ENCODE assay signal across 8 cellular contexts in the genomic region with DNA sequence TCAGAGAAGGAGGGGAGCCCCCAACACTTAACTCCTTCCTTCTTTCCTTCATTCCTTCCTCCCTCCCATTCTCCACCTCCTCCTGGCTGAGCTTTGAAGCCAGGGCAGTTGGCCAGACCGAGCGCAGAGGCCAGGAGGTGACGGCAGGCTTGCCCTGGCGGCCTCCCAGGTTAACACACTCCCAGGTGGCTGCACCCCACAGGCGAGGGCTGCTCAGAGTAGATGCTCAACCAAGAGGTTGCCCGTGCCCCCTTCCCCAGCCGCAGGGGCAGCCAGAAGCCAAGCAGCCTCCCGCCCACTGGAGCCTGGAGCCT. TPM values are rescaled to one million over a fixed set of nuclear protein-coding genes. Genes with fewer than 3 reads are reported as not detected.
DNase-seq lines count a peak whose midpoint lies in the region; ATAC-seq and TF ChIP-seq lines count a peak whose summit lies in the region.

No MANE protein-coding gene starts in this region.

- H3K27me3 Mint-ChIP-seq in effector memory CD8-positive, alpha-beta T cell, result no peaks in the 10 kb centered on the region
- H3K27me3 Mint-ChIP-seq in neural progenitor cell (ENCODE audit: insufficient read depth, low read depth), result peaks cover 2% of the 10 kb centered on the region

- H3K9ac ChIP-seq in BLaER1 treated with 17β-estradiol and CSF1 and Interleukin-3, amounts not matched to agents 10 nM and 100 nM, result peak overlapping the region; percentile 63 to 83 (median 75); a peak in 21 of 22 replicates
- H3K9ac ChIP-seq in neural progenitor cell, result no peak overlapping the region

- H3K27me3 ChIP-seq in BLaER1 treated with 17β-estradiol and CSF1 and Interleukin-3, amounts not matched to agents 10 nM and 100 nM, result no peaks in the 10 kb centered on the region
- H3K27me3 ChIP-seq in neural progenitor cell, result peaks cover 21% of the 10 kb centered on the region

- peak overlapping the region; percentile 54 to 94 (median 88); a peak in 21 of 22 replicates for H3K27ac ChIP-seq in BLaER1 treated with 17β-estradiol and CSF1 and Interleukin-3, amounts not matched to agents 10 nM and 100 nM
- H3K27ac ChIP-seq in neural progenitor cell, result no peak overlapping the region

- no peak overlapping the region for H2AFZ ChIP-seq in neural progenitor cell (replicated peaks)

- peaks cover 16 to 20% of the 10 kb centered on the region in 2 donors for H3K4me1 Mint-ChIP-seq in effector memory CD8-positive, alpha-beta T cell (ENCODE audit: low read depth in 2 of 2)
- H3K4me1 Mint-ChIP-seq in neural progenitor cell, result peaks cover 29% of the 10 kb centered on the region

- peak overlapping the region; percentile 83 to 85 for H3K4me3 Mint-ChIP-seq in effector memory CD8-positive, alpha-beta T cell
- peak overlapping the region; percentile 57 for H3K4me3 Mint-ChIP-seq in neural progenitor cell

- no peak for TF ChIP-seq CTCF in neural progenitor cell (IDR thresholded peaks at IDR 0.05)

- H3F3A ChIP-seq in neural progenitor cell (ENCODE audit: low read depth), result peaks cover 27% of the 10 kb centered on the region

- H3K4me2 ChIP-seq in BLaER1 treated with 17β-estradiol and CSF1 and Interleukin-3, amounts not matched to agents 10 nM and 100 nM, result peak overlapping the region; percentile 83 to 98 (median 94)
- peak overlapping the region; percentile 72 for H3K4me2 ChIP-seq in neural progenitor cell

- H3K9me3 Mint-ChIP-seq in effector memory CD8-positive, alpha-beta T cell, result no peaks in the 10 kb centered on the region
- no peaks in the 10 kb centered on the region for H3K9me3 Mint-ChIP-seq in neural progenitor cell

- peaks cover 56 to 78% (median 66%) of the 10 kb centered on the region in 10 experiments for H3K4me1 ChIP-seq in BLaER1 treated with 17β-estradiol and CSF1 and Interleukin-3, amounts not matched to agents 10 nM and 100 nM
- peaks cover 18% of the 10 kb centered on the region for H3K4me1 ChIP-seq in neural progenitor cell

- no peaks in the 10 kb centered on the region for H3K9me3 ChIP-seq in BLaER1 treated with 17β-estradiol and CSF1 and Interleukin-3, amounts not matched to agents 10 nM and 100 nM (replicated peaks in 1 of 11)
- no peaks in the 10 kb centered on the region for H3K9me3 ChIP-seq in neural progenitor cell (ENCODE audit: low read depth)

- peak overlapping the region; percentile 18 to 69 (median 52); a peak in 17 of 20 replicates for H3K4me3 ChIP-seq in BLaER1 treated with 17β-estradiol and CSF1 and Interleukin-3, amounts not matched to agents 10 nM and 100 nM
- H3K4me3 ChIP-seq in neural progenitor cell, result no peak overlapping the region

- H3K36me3 ChIP-seq in BLaER1 treated with 17β-estradiol and CSF1 and Interleukin-3, amounts not matched to agents 10 nM and 100 nM, result peaks cover 0 to 11% (median 0%) of the 10 kb centered on the region in 11 experiments; a peak in 3 of 22 replicates
- H3K36me3 ChIP-seq in neural progenitor cell, result no peaks in the 10 kb centered on the region

- peaks cover 0 to 30% (median 0%) of the 10 kb centered on the region in 11 experiments; a peak in 4 of 22 replicates for H4K20me1 ChIP-seq in BLaER1 treated with 17β-estradiol and CSF1 and Interleukin-3, amounts not matched to agents 10 nM and 100 nM
- H4K20me1 ChIP-seq in neural progenitor cell (ENCODE audit: low read depth), result no peaks in the 10 kb centered on the region

- peaks cover 9% of the 10 kb centered on the region for H3K36me3 Mint-ChIP-seq in effector memory CD8-positive, alpha-beta T cell (ENCODE audit: insufficient read depth)
- no peaks in the 10 kb centered on the region for H3K36me3 Mint-ChIP-seq in neural progenitor cell

- no peaks in the 10 kb centered on the region for H3K79me2 ChIP-seq in neural progenitor cell (ENCODE audit: low read depth)

- peak; percentile 14 for DNase-seq in NCI-H774 (lab: John Stamatoyannopoulos, UW)
- no peak for DNase-seq in effector memory CD8-positive, alpha-beta T cell
- DNase-seq in neural progenitor cell (ENCODE audit: low spot score), result no peak
- DNase-seq in HuH-7 (ENCODE audit: low spot score), result no peak
- DNase-seq in NCI-H345 treated with DMSO at 0.1 percent for 48 hours (lab: John Stamatoyannopoulos, UW; ENCODE audit: unreplicated experiment), result no peak
- DNase-seq in NCI-H1092 treated with DMSO at 0.1 percent for 48 hours (lab: John Stamatoyannopoulos, UW), result no peak

- H3K27ac Mint-ChIP-seq in effector memory CD8-positive, alpha-beta T cell, result peak overlapping the region; percentile 74 to 77
- no peak overlapping the region for H3K27ac Mint-ChIP-seq in neural progenitor cell

- no peak for ATAC-seq in effector memory CD8-positive, alpha-beta T cell (replicated peaks)
- ATAC-seq in GM21360 (IDR thresholded peaks at IDR 0.05; ENCODE audit: unreplicated experiment), result no peak

RNA-seq across cellular contexts. Expression of gene CDKN1C, which starts 6.3 kb away (rescaled TPM):
- 47.8 and 49.3 TPM in 2 replicates for total RNA-seq in neural progenitor cell (ENCODE audit: low replicate concordance)

RNA-seq across cellular contexts. Expression of gene PHLDA2, which starts 37.4 kb away (rescaled TPM):
- total RNA-seq in neural progenitor cell (ENCODE audit: low replicate concordance), result not detected in 2 replicates
